Comparison of ENCODE assay signal across 1 cellular context in genomic region chr11:118533769-118534729, GRCh38.
TF ChIP-seq lines count a peak whose summit lies in the region.

No MANE protein-coding gene starts in this region.

TF ChIP-seq in HepG2, 621 proteins besides CTCF, POLR2A, EP300 and RAD21:
- TF ChIP-seq HMG20A (CRISPR knock-in tag; IDR thresholded peaks at IDR 0.05; ENCODE audit: borderline replicate concordance), result no peak
- 0 out of 2 replicates have a peak, but pooled peaks have one; percentile 28 for TF ChIP-seq HNF1B (CRISPR knock-in tag; IDR thresholded peaks at IDR 0.05)
- 0 out of 2 replicates have a peak, but pooled peaks have one; percentile 20 for TF ChIP-seq TARDBP (CRISPR knock-in tag; IDR thresholded peaks at IDR 0.05)
- TF ChIP-seq ZMAT3 (CRISPR knock-in tag; conservative IDR thresholded peaks at IDR 0.05), result no peak
- 0 out of 2 replicates have a peak, but pooled peaks have one; percentile 30 for TF ChIP-seq ZNF383 (CRISPR knock-in tag; IDR thresholded peaks at IDR 0.05; ENCODE audit: borderline replicate concordance)
- peak; percentile 49 for TF ChIP-seq HNF4G (IDR thresholded peaks at IDR 0.05; ENCODE audit: borderline replicate concordance, low read depth, low read length)
- TF ChIP-seq HNF4G (CRISPR knock-in tag; IDR thresholded peaks at IDR 0.05; ENCODE audit: borderline replicate concordance, low read depth), result no peak
- TF ChIP-seq XRCC5 (optimal IDR thresholded peaks at IDR 0.05; ENCODE audit: low read length), result peak; percentile 68
- no peak for TF ChIP-seq ZNF549 (CRISPR knock-in tag; IDR thresholded peaks at IDR 0.05)
- peak; percentile 43; the same call in 1 of the 2 replicates for TF ChIP-seq ZFY (CRISPR knock-in tag; IDR thresholded peaks at IDR 0.05)
- peak; percentile 78 for TF ChIP-seq ZNF777 (CRISPR knock-in tag; IDR thresholded peaks at IDR 0.05)
- no peak for TF ChIP-seq ZZZ3 (CRISPR knock-in tag; IDR thresholded peaks at IDR 0.05; ENCODE audit: borderline replicate concordance)
- TF ChIP-seq TGIF2 (CRISPR knock-in tag; IDR thresholded peaks at IDR 0.05), result 0 out of 2 replicates have a peak, but pooled peaks have one; percentile 58
- TF ChIP-seq ZNF678 (CRISPR knock-in tag; IDR thresholded peaks at IDR 0.05), result no peak
- no peak for TF ChIP-seq SYNCRIP (IDR thresholded peaks at IDR 0.05; ENCODE audit: insufficient read depth, low read depth, low read length)
- peak; percentile 60 for TF ChIP-seq ZNF574 (CRISPR knock-in tag; IDR thresholded peaks at IDR 0.05)
- TF ChIP-seq ZFX (CRISPR knock-in tag; IDR thresholded peaks at IDR 0.05; ENCODE audit: low read depth), result peak; percentile 53; the same call in 1 of the 2 replicates
- TF ChIP-seq UBTF (CRISPR knock-in tag; IDR thresholded peaks at IDR 0.05), result peak; percentile 43; the same call in 1 of the 2 replicates
- TF ChIP-seq SAP130 (CRISPR knock-in tag; IDR thresholded peaks at IDR 0.05; ENCODE audit: low read depth), result peak; percentile 37; the same call in 1 of the 2 replicates
- TF ChIP-seq KLF11 (CRISPR knock-in tag; IDR thresholded peaks at IDR 0.05), result no peak
- no peak for TF ChIP-seq SP1 (IDR thresholded peaks at IDR 0.05)
- TF ChIP-seq SP1 (CRISPR knock-in tag; IDR thresholded peaks at IDR 0.05), result peak; percentile 16; the same call in 1 of the 2 replicates
- TF ChIP-seq IKZF1 (IDR thresholded peaks at IDR 0.05), result no peak
- TF ChIP-seq YY1 (IDR thresholded peaks at IDR 0.05; ENCODE audit: insufficient read depth, insufficient replicate concordance, low read depth, low read length), result peak; percentile 13
- TF ChIP-seq MAX (IDR thresholded peaks at IDR 0.05), result peak; percentile 13; the same call in 1 of the 2 replicates
- TF ChIP-seq ONECUT2 (CRISPR knock-in tag; IDR thresholded peaks at IDR 0.05), result no peak
- TF ChIP-seq HNRNPL (IDR thresholded peaks at IDR 0.05; ENCODE audit: low read depth, low read length), result 0 out of 2 replicates have a peak, but pooled peaks have one; percentile 33
- peak; percentile 67 for TF ChIP-seq ZNF687 (CRISPR knock-in tag; IDR thresholded peaks at IDR 0.05)
- 0 out of 2 replicates have a peak, but pooled peaks have one; percentile 25 for TF ChIP-seq ZMYM4 (CRISPR knock-in tag; IDR thresholded peaks at IDR 0.05)
- no peak for TF ChIP-seq ZNF75D (CRISPR knock-in tag; IDR thresholded peaks at IDR 0.05; ENCODE audit: borderline replicate concordance)
- TF ChIP-seq ZKSCAN5 (CRISPR knock-in tag; IDR thresholded peaks at IDR 0.05), result no peak
